ENCODE assay signal across 1 cellular context in the genomic region with DNA sequence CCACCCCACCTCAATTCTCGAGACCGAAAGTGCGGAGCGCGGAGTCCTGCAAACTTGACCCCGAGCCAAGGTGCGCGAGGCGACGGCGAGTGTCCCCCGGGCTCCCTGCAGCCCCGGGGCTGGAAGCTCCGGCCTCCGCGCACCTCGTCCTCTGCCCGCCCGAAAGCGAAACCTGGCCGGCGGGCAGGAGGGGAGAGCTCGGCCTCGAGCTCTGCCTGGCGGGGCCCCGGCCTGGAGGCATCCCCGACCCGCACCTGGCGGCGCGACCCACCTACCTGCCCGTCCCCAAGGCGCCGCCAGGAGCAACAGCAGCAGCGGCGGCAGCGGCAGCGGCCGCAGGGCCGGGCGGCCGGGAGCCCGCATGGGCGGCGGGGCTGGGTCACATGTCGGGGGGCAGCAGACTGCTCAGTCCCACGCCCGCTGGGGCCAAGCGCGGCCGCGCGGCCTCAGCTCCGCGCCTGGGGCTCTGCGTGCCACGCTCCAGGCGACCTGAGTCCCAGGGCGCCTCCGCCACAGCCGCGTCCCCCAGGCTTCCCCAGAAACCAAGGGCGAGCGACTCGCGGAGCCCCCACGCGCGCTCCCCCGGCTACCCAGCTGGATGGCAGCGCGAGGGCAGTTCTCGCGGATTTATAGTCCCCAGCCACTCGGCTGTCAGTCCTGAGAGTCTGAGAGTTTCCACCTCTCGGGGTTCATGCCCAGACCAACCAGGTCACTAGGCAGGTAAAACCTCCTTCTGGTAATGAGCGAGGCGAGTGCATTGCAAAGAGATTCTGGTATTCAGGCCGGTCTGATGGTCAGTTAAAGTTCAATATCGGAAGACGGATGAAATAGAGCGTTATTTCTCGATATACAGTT.
TF ChIP-seq lines count a peak whose summit lies in the region.

A gene with protein sequence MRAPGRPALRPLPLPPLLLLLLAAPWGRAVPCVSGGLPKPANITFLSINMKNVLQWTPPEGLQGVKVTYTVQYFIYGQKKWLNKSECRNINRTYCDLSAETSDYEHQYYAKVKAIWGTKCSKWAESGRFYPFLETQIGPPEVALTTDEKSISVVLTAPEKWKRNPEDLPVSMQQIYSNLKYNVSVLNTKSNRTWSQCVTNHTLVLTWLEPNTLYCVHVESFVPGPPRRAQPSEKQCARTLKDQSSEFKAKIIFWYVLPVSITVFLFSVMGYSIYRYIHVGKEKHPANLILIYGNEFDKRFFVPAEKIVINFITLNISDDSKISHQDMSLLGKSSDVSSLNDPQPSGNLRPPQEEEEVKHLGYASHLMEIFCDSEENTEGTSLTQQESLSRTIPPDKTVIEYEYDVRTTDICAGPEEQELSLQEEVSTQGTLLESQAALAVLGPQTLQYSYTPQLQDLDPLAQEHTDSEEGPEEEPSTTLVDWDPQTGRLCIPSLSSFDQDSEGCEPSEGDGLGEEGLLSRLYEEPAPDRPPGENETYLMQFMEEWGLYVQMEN (minus strand): TSS at position 600 of the 855 bp plus-strand sequence. CDS start 237 bp downstream, at position 363.

TF ChIP-seq in HCT116, 20 proteins besides CTCF, POLR2A, EP300 and RAD21 (continued from another document):
- TF ChIP-seq SP1 (IDR thresholded peaks at IDR 0.05; ENCODE audit: low read depth) (no peak), ZFX (IDR thresholded peaks at IDR 0.05) (peak; percentile 79)
